7 cellular contexts compared by ENCODE assay signal in the genomic region with DNA sequence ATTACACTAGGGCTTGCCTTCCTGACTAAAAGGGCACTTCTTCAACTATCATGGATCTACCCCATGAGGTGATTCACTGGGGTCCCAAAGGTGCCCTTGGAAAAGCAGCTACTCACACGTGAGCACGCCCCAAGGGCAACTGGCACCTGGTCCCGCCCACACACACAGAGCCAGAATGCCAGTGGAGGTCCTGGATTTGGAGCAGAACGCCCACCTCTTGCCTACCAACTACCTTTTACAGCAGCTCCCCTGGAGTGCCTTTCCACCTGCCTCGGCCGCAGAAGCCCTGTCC. TPM values are rescaled to one million over a fixed set of nuclear protein-coding genes. Genes with fewer than 3 reads are reported as not detected.
A peak's percentile ranks its signal among the peaks of the same experiment; 100 is the strongest.
DNase-seq lines count a peak whose midpoint lies in the region; ATAC-seq and TF ChIP-seq lines count a peak whose summit lies in the region.

No MANE protein-coding gene starts in this region.

- POLR2A ChIA-PET in T-cell (lab: Charles Lee): interaction anchor here in 1 of 2 donors (0.5 kb wide), 1 partner anchor 71 kb away, joined by 3 read pairs; no protein-coding TSS in a partner anchor

- H3K36me3 Mint-ChIP-seq in T-cell: no peaks in the 10 kb centered on the region

- TF ChIP-seq CTCF in GM20000 (IDR thresholded peaks at IDR 0.05; ENCODE audit: extremely low read depth, missing control alignments) (no peak), gastroesophageal sphincter (IDR thresholded peaks at IDR 0.05) (no peak)

- CTCF ChIA-PET in T-cell (lab: Charles Lee): no interaction called here

- peak; percentile 8 for DNase-seq in GM20000 (ENCODE audit: low spot score)
- no peak for DNase-seq in T-cell
- no peak for DNase-seq in hepatic stellate cell (ENCODE audit: low spot score)
- no peak for DNase-seq in HK-2 (ENCODE audit: unreplicated experiment)

- peak overlapping the region; percentile 34 for H3K9ac ChIP-seq in skeletal muscle satellite cell (ENCODE audit: low read depth, low read length)

- TF ChIP-seq POLR2A in gastroesophageal sphincter (IDR thresholded peaks at IDR 0.05): no peak

- peaks cover 0 to 14% of the 10 kb centered on the region in 2 donors for H3K27me3 Mint-ChIP-seq in T-cell

- H3K27ac Mint-ChIP-seq in T-cell: peak overlapping the region in 1 of 2 donors; percentile 78

- ATAC-seq in T-cell (replicated peaks in 1 of 4) (no peak), gastroesophageal sphincter (no peak), GM21390 (IDR thresholded peaks at IDR 0.05; ENCODE audit: unreplicated experiment) (no peak)

- no peaks in the 10 kb centered on the region for H3K27me3 ChIP-seq in gastroesophageal sphincter
- no peaks in the 10 kb centered on the region for H3K27me3 ChIP-seq in skeletal muscle satellite cell (ENCODE audit: control insufficient read depth, insufficient read depth, low read length)

- H3K27ac ChIP-seq in gastroesophageal sphincter: peak overlapping the region; percentile 0 to 88 (median 86)

- peak overlapping the region; percentile 4 for H3K4me2 ChIP-seq in skeletal muscle satellite cell (ENCODE audit: low read length)

- H3K36me3 ChIP-seq in gastroesophageal sphincter (no peaks in the 10 kb centered on the region), skeletal muscle satellite cell (ENCODE audit: insufficient read depth, low read length) (no peaks in the 10 kb centered on the region)

- H3K4me3 ChIP-seq in gastroesophageal sphincter (peak overlapping the region in 1 of 2 donors; percentile 82), skeletal muscle satellite cell (ENCODE audit: low read length) (no peak overlapping the region)

- 80 to 100% methylated on average over 2 to 4 of the region's 6 CpGs for WGBS in gastroesophageal sphincter (ENCODE audit: low coverage in 1 of 2), 2 donors

- TF ChIP-seq EP300 in gastroesophageal sphincter (IDR thresholded peaks at IDR 0.05): no peak

- H3K9me3 ChIP-seq in gastroesophageal sphincter (no peaks in the 10 kb centered on the region), skeletal muscle satellite cell (replicated peaks; ENCODE audit: low read length) (no peaks in the 10 kb centered on the region)

- H3K9me3 Mint-ChIP-seq in T-cell: no peaks in the 10 kb centered on the region

- H3K4me1 ChIP-seq in gastroesophageal sphincter (peaks cover 6 to 69% (median 8%) of the 10 kb centered on the region in 3 donors), skeletal muscle satellite cell (ENCODE audit: control insufficient read depth, insufficient read depth, low read length) (peaks cover 33% of the 10 kb centered on the region)

- H3K4me3 Mint-ChIP-seq in T-cell: peak overlapping the region; percentile 81 to 92 (median 81)

- peaks cover 15 to 26% (median 26%) of the 10 kb centered on the region in 3 donors for H3K4me1 Mint-ChIP-seq in T-cell

RNA-seq across cellular contexts. Expression of gene CTDSPL, which starts 1.8 kb away (rescaled TPM):
- total RNA-seq in T-cell: 1 to 10 TPM in 4 of 5 donors, under 1 TPM in 1; 0.54 to 2.5 (median 2.0) TPM
- total RNA-seq in gastroesophageal sphincter: 10 to 100 TPM; 33.4 to 72.6 (median 54.0) TPM
- total RNA-seq in skeletal muscle satellite cell (2012; rRNA removed): 17.5 and 19.9 TPM in 2 replicates

Comparison
In these comparisons a context has a peak if more than half of its experiments do, and no peak if none do; other contexts are left out.
1. RNA of gene CTDSPL, which starts 1.8 kb away (total RNA-seq): 33.4 to 72.6 TPM in gastroesophageal sphincter; 0.54 to 2.5 TPM in T-cell; every median in the first group is over 4 times any median in the second.